ENCODE assay signal across 1 cellular context in genomic region chr1:23799570-23800395, GRCh38.
TF ChIP-seq lines count a peak whose summit lies in the region.

No MANE protein-coding gene starts in this region.

TF ChIP-seq in HepG2, 621 proteins besides CTCF, POLR2A, EP300 and RAD21 (continued from another document and continues in another):
- TF ChIP-seq ATF3 (CRISPR knock-in tag; IDR thresholded peaks at IDR 0.05) (no peak), ZNF441 (CRISPR knock-in tag; IDR thresholded peaks at IDR 0.05; ENCODE audit: borderline replicate concordance) (peak; percentile 58; the same call in 1 of the 2 replicates), GTF2F1 (IDR thresholded peaks at IDR 0.05; ENCODE audit: low read length) (no peak), ZNF816 (CRISPR knock-in tag; IDR thresholded peaks at IDR 0.05; ENCODE audit: borderline replicate concordance) (peak; percentile 88; the same call in 1 of the 2 replicates), PITX1 (CRISPR knock-in tag; IDR thresholded peaks at IDR 0.05) (peak; percentile 46), RXRB (CRISPR knock-in tag; IDR thresholded peaks at IDR 0.05; ENCODE audit: borderline replicate concordance) (peak; percentile 52; the same call in 1 of the 2 replicates), PAXIP1 (CRISPR knock-in tag; conservative IDR thresholded peaks at IDR 0.05) (peak; percentile 54; the same call in 1 of the 2 replicates), GATAD2A (CRISPR knock-in tag; IDR thresholded peaks at IDR 0.05) (peak; percentile 17; the same call in 1 of the 2 replicates), ZNF615 (CRISPR knock-in tag; IDR thresholded peaks at IDR 0.05; ENCODE audit: borderline replicate concordance) (no peak), DRAP1 (CRISPR knock-in tag; IDR thresholded peaks at IDR 0.05) (peak; percentile 47; the same call in 1 of the 2 replicates), NFYB (CRISPR knock-in tag; IDR thresholded peaks at IDR 0.05) (peak; percentile 21; the same call in 1 of the 2 replicates), MLX (CRISPR knock-in tag; IDR thresholded peaks at IDR 0.05) (peak; percentile 34; the same call in 1 of the 2 replicates), ZFY (CRISPR knock-in tag; IDR thresholded peaks at IDR 0.05) (peak; percentile 18; the same call in 1 of the 2 replicates), ZNF18 (CRISPR knock-in tag; IDR thresholded peaks at IDR 0.05; ENCODE audit: insufficient replicate concordance) (peak; percentile 5), RARA (CRISPR knock-in tag; IDR thresholded peaks at IDR 0.05) (peak; percentile 68), ZNF33B (CRISPR knock-in tag; IDR thresholded peaks at IDR 0.05) (0 out of 2 replicates have a peak, but pooled peaks have one; percentile 43), ELF3 (CRISPR knock-in tag; IDR thresholded peaks at IDR 0.05) (peak; percentile 89), NR3C1 (CRISPR knock-in tag; IDR thresholded peaks at IDR 0.05) (no peak), ZNF746 (CRISPR knock-in tag; IDR thresholded peaks at IDR 0.05) (peak; percentile 57; the same call in 1 of the 2 replicates), ZNF335 (CRISPR knock-in tag; IDR thresholded peaks at IDR 0.05) (peak; percentile 72), ZNF629 (CRISPR knock-in tag; conservative IDR thresholded peaks at IDR 0.05) (peak; percentile 8; the same call in 1 of the 2 replicates), BORCS8-MEF2B (CRISPR knock-in tag; IDR thresholded peaks at IDR 0.05) (peak; percentile 50; the same call in 1 of the 2 replicates), ZSCAN21 (CRISPR knock-in tag; IDR thresholded peaks at IDR 0.05; ENCODE audit: borderline replicate concordance) (peak; percentile 43; the same call in 1 of the 2 replicates), SNAPC2 (CRISPR knock-in tag; IDR thresholded peaks at IDR 0.05) (peak; percentile 12; the same call in 1 of the 2 replicates), JUND (CRISPR knock-in tag; IDR thresholded peaks at IDR 0.05) (0 out of 2 replicates have a peak, but pooled peaks have one; percentile 30), ZNF740 (CRISPR knock-in tag; IDR thresholded peaks at IDR 0.05) (0 out of 2 replicates have a peak, but pooled peaks have one; percentile 1), ZFP41 (CRISPR knock-in tag; IDR thresholded peaks at IDR 0.05; ENCODE audit: borderline replicate concordance) (no peak), GPN1 (CRISPR knock-in tag; IDR thresholded peaks at IDR 0.05; ENCODE audit: borderline replicate concordance) (no peak), ZNF138 (CRISPR knock-in tag; IDR thresholded peaks at IDR 0.05; ENCODE audit: low read depth) (no peak), USF2 (IDR thresholded peaks at IDR 0.05; ENCODE audit: low read depth, low read length) (peak; percentile 41; the same call in 1 of the 2 replicates), USF2 (CRISPR knock-in tag; IDR thresholded peaks at IDR 0.05; ENCODE audit: borderline replicate concordance) (peak; percentile 77; the same call in 1 of the 2 replicates), BCL3 (CRISPR knock-in tag; IDR thresholded peaks at IDR 0.05) (peak; percentile 64), ZNF777 (CRISPR knock-in tag; IDR thresholded peaks at IDR 0.05) (no peak), CCAR2 (optimal IDR thresholded peaks at IDR 0.05; ENCODE audit: low read depth, low read length) (no peak), GABPB1 (CRISPR knock-in tag; IDR thresholded peaks at IDR 0.05) (peak; percentile 74), ZSCAN29 (CRISPR knock-in tag; conservative IDR thresholded peaks at IDR 0.05) (peak; percentile 99), MTF2 (CRISPR knock-in tag; IDR thresholded peaks at IDR 0.05; ENCODE audit: borderline replicate concordance) (peak; percentile 83; the same call in 1 of the 2 replicates), ZNF75D (CRISPR knock-in tag; IDR thresholded peaks at IDR 0.05; ENCODE audit: borderline replicate concordance) (no peak), SALL1 (CRISPR knock-in tag; IDR thresholded peaks at IDR 0.05) (peak; percentile 50), GATAD1 (CRISPR knock-in tag; IDR thresholded peaks at IDR 0.05) (peak; percentile 71), YY1 (IDR thresholded peaks at IDR 0.05; ENCODE audit: insufficient read depth, insufficient replicate concordance, low read depth, low read length) (peak; percentile 54), DMAP1 (CRISPR knock-in tag; IDR thresholded peaks at IDR 0.05) (peak; percentile 61; the same call in 1 of the 2 replicates), ZNF766 (CRISPR knock-in tag; IDR thresholded peaks at IDR 0.05; ENCODE audit: borderline replicate concordance) (no peak)
- TF ChIP-seq, protein P1, sequence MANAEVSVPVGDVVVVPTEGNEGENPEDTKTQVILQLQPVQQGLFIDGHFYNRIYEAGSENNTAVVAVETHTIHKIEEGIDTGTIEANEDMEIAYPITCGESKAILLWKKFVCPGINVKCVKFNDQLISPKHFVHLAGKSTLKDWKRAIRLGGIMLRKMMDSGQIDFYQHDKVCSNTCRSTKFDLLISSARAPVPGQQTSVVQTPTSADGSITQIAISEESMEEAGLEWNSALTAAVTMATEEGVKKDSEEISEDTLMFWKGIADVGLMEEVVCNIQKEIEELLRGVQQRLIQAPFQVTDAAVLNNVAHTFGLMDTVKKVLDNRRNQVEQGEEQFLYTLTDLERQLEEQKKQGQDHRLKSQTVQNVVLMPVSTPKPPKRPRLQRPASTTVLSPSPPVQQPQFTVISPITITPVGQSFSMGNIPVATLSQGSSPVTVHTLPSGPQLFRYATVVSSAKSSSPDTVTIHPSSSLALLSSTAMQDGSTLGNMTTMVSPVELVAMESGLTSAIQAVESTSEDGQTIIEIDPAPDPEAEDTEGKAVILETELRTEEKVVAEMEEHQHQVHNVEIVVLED (CRISPR knock-in tag; IDR thresholded peaks at IDR 0.05; ENCODE audit: borderline replicate concordance), result 0 out of 2 replicates have a peak, but pooled peaks have one; percentile 26
- TF ChIP-seq, protein P2, sequence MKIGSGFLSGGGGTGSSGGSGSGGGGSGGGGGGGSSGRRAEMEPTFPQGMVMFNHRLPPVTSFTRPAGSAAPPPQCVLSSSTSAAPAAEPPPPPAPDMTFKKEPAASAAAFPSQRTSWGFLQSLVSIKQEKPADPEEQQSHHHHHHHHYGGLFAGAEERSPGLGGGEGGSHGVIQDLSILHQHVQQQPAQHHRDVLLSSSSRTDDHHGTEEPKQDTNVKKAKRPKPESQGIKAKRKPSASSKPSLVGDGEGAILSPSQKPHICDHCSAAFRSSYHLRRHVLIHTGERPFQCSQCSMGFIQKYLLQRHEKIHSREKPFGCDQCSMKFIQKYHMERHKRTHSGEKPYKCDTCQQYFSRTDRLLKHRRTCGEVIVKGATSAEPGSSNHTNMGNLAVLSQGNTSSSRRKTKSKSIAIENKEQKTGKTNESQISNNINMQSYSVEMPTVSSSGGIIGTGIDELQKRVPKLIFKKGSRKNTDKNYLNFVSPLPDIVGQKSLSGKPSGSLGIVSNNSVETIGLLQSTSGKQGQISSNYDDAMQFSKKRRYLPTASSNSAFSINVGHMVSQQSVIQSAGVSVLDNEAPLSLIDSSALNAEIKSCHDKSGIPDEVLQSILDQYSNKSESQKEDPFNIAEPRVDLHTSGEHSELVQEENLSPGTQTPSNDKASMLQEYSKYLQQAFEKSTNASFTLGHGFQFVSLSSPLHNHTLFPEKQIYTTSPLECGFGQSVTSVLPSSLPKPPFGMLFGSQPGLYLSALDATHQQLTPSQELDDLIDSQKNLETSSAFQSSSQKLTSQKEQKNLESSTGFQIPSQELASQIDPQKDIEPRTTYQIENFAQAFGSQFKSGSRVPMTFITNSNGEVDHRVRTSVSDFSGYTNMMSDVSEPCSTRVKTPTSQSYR (CRISPR knock-in tag; IDR thresholded peaks at IDR 0.05; ENCODE audit: borderline replicate concordance), result peak; percentile 94
- TF ChIP-seq, protein P3, sequence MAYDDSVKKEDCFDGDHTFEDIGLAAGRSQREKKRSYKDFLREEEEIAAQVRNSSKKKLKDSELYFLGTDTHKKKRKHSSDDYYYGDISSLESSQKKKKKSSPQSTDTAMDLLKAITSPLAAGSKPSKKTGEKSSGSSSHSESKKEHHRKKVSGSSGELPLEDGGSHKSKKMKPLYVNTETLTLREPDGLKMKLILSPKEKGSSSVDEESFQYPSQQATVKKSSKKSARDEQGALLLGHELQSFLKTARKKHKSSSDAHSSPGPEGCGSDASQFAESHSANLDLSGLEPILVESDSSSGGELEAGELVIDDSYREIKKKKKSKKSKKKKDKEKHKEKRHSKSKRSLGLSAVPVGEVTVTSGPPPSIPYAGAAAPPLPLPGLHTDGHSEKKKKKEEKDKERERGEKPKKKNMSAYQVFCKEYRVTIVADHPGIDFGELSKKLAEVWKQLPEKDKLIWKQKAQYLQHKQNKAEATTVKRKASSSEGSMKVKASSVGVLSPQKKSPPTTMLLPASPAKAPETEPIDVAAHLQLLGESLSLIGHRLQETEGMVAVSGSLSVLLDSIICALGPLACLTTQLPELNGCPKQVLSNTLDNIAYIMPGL (CRISPR knock-in tag; IDR thresholded peaks at IDR 0.05; ENCODE audit: borderline replicate concordance in 1 of 2, low read depth in 1 of 2), result peak in 1 of 2 experiments; percentile 23; a peak in 2 of 4 replicates
